27 cellular contexts compared by ENCODE assay signal in genomic region chr14:31387091-31387490, GRCh38.
"Had no signal": no experiment of that assay in that cellular context is flagged by ENCODE, and none has a peak within 500 bp of the region (broad histone marks: within the 10 kb centered on the region; RNA-seq: fewer than 3 reads in every experiment).

No MANE protein-coding gene starts in this region.

- H3K27ac ChIP-seq: adrenal gland, colonic mucosa, dorsolateral prefrontal cortex, esophagus muscularis mucosa, gastrocnemius medialis, neutrophil, pancreas, tibial artery, uterus, WERI-Rb-1 had no signal

- DNase-seq: activated CD4-positive, alpha-beta T cell treated with anti-CD3 and anti-CD28 coated beads, Interleukin-2, amount 10 ng/mL, durations not matched to agents 7 days and 5 days; activated CD4-positive, CD25-positive, alpha-beta regulatory T cell treated with anti-CD3 and anti-CD28 coated beads, Interleukin-2, amount 50 U/mL, for 72 hours; activated CD8-positive, alpha-beta memory T cell treated with anti-CD3 and anti-CD28 coated beads for 24 hours; activated CD8-positive, alpha-beta memory T cell treated with anti-CD3 and anti-CD28 coated beads, Interleukin-2, amount 50 U/mL, for 4 hours; activated naive CD4-positive, alpha-beta T cell; activated T-cell treated with anti-CD3 and anti-CD28 coated beads, Interleukin-2, amount 50 U/mL, for 24 hours; adrenal gland; central memory CD4-positive, alpha-beta T cell; colonic mucosa; dorsolateral prefrontal cortex; effector memory CD8-positive, alpha-beta T cell; gastrocnemius medialis; hippocampal formation; pancreas; right cardiac atrium; stimulated activated CD4-positive, alpha-beta T cell treated with anti-CD3 and anti-CD28 coated beads, Interleukin-12 subunit alpha, Interleukin-12 subunit beta, amount 100 ng/mL, for 4 hours; stimulated activated CD4-positive, alpha-beta T cell treated with anti-CD3 and anti-CD28 coated beads, Interleukin-4, amount 100 ng/mL, for 4 hours; substantia nigra; tibial artery; uterus; WERI-Rb-1 had no signal

- ATAC-seq: activated T-helper 17 cell treated with anti-CD3 and anti-CD28 coated beads, Interleukin-2, amount 50 U/mL, for 72 hours; effector memory CD8-positive, alpha-beta T cell; gastrocnemius medialis; pancreas; right cardiac atrium had no signal

- H3K4me1 ChIP-seq: colonic mucosa, pancreas, uterus had no signal

- H3K27me3 ChIP-seq: adrenal gland, colonic mucosa, dorsolateral prefrontal cortex, esophagus muscularis mucosa, gastrocnemius medialis, neutrophil, pancreas, tibial artery, uterus had no signal

- FAIRE-seq: astrocyte, islet of Langerhans, pancreas, TTC549 had no signal
